In the genomic region with DNA sequence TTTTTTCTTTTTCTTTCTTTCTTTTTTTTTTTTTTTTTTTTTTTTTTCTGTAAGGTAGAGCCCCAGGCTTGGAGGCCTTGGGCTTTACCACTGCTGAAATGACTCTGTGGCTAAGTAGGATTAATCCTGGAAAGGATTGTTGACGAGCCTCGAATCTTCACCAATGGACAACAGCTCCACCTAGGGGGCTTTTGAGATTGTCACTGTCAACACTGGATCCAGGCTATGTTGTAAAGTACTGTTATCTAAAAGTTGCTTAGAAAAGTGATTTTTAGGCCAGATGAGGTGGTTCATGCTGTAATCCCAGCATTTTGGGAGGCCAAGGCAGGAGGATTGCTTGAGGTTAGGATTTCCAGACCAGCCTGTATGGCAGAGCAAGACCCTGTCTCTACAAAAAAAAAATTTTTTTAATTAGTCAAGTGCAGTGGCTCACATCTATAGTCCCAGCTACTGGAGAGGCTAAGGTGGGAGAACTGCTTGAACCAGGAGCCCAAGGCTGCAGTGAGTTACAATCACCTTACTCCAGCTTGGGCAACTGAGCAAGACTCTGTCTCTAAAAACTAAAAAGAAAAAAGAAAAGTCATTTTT, we compare ENCODE assay signal across 8 cellular contexts. TPM values are rescaled to one million over a fixed set of nuclear protein-coding genes. Genes with fewer than 3 reads are reported as not detected.
DNase-seq lines count a peak whose midpoint lies in the region; ATAC-seq and TF ChIP-seq lines count a peak whose summit lies in the region.

No MANE protein-coding gene starts in this region.

- H3K27ac ChIP-seq in left ventricle myocardium inferior (replicated peaks) = no peak overlapping the region

- TF ChIP-seq CTCF in left ventricle myocardium inferior (IDR thresholded peaks at IDR 0.05; ENCODE audit: borderline replicate concordance) = peak; percentile 79

- peaks cover 12% of the 10 kb centered on the region for H3K4me1 ChIP-seq in left ventricle myocardium inferior

- H3K27me3 ChIP-seq in left ventricle myocardium inferior (ENCODE audit: low read depth) = no peaks in the 10 kb centered on the region

- DNase-seq in EH (ENCODE audit: low read depth) (peak; percentile 82), Kasumi-1 (lab: John Stamatoyannopoulos, UW) (peak; percentile 68 to 76), SKM-1 treated with dmso at 0.1 percent for 144 hours (lab: John Stamatoyannopoulos, UW; ENCODE audit: unreplicated experiment) (peak; percentile 52), amniotic epithelial cell (ENCODE audit: low read depth) (peak; percentile 89), left ventricle myocardium inferior (no peak), putamen (ENCODE audit: low spot score) (peak; percentile 67)

- H3K9me3 ChIP-seq in left ventricle myocardium inferior (replicated peaks) = no peaks in the 10 kb centered on the region

- no peak overlapping the region for H3K4me3 ChIP-seq in left ventricle myocardium inferior

- ATAC-seq in GM21381 (IDR thresholded peaks at IDR 0.05; ENCODE audit: unreplicated experiment) (no peak), GM18907 (IDR thresholded peaks at IDR 0.05; ENCODE audit: unreplicated experiment) (no peak)

- peaks cover 85% of the 10 kb centered on the region for H3K36me3 ChIP-seq in left ventricle myocardium inferior

- intact Hi-C loops in left ventricle myocardium inferior (cut with micrococcal nuclease) = loop anchor here (10.0 kb wide), 1 partner anchor 70 kb away; no protein-coding TSS in a partner anchor

RNA-seq across cellular contexts. Expression of a gene that starts 41.6 kb away (rescaled TPM):
- total RNA-seq in left ventricle myocardium inferior = 54.7 TPM

RNA-seq across cellular contexts. Expression of a gene that starts 41.8 kb away (rescaled TPM):
- 13.5 TPM for total RNA-seq in left ventricle myocardium inferior

RNA-seq across cellular contexts. Expression of a gene that starts 56.4 kb away (rescaled TPM):
- 20.0 TPM for total RNA-seq in left ventricle myocardium inferior
